Comparison of ENCODE assay signal across 12 cellular contexts in genomic region chr21:46078322-46078981, GRCh38. TPM values are rescaled to one million over a fixed set of nuclear protein-coding genes. Genes with fewer than 3 reads are reported as not detected.
A peak's percentile ranks its signal among the peaks of the same experiment; 100 is the strongest.
DNase-seq lines count a peak whose midpoint lies in the region; ATAC-seq and TF ChIP-seq lines count a peak whose summit lies in the region.
"Had no signal": no experiment of that assay in that cellular context is flagged by ENCODE, and none has a peak within 500 bp of the region (broad histone marks: within the 10 kb centered on the region; RNA-seq: fewer than 3 reads in every experiment).

No MANE protein-coding gene starts in this region.

- H2BK120ac ChIP-seq in trophoblast cell (ENCODE audit: insufficient read depth, low read length, poor library complexity) = no peak overlapping the region

- no peak overlapping the region for H3K4me3 Mint-ChIP-seq in stimulated activated naive B cell treated with anti-CD40 and anti-IgM and Interleukin-4, amounts not matched to agents 10 μg/mL and 1 μg/mL and 100 μg/mL, for 72 hours
- H3K4me3 Mint-ChIP-seq in stimulated activated memory B cell treated with anti-CD40 and anti-IgM and Interleukin-4, amounts not matched to agents 10 μg/mL and 1 μg/mL and 100 μg/mL, for 72 hours = no peak overlapping the region
- H3K4me3 Mint-ChIP-seq: CD4-positive, alpha-beta memory T cell had no signal

- H3K27me3 ChIP-seq in BLaER1 (no peaks in the 10 kb centered on the region), fibroblast of lung (ENCODE audit: control insufficient read depth, insufficient read depth, low read length) (no peaks in the 10 kb centered on the region), trophoblast cell (ENCODE audit: insufficient read depth, low read length) (no peaks in the 10 kb centered on the region)
- H3K27me3 ChIP-seq: pancreas had no signal

- no peak overlapping the region for H2BK12ac ChIP-seq in trophoblast cell (ENCODE audit: low read length)

- H3K4ac ChIP-seq in trophoblast cell (ENCODE audit: low read depth, low read length) = no peak overlapping the region

- H3K79me2 ChIP-seq in fibroblast of lung (ENCODE audit: control insufficient read depth, insufficient read depth, low read length) (no peaks in the 10 kb centered on the region), trophoblast cell (ENCODE audit: control insufficient read depth, insufficient read depth, low read length, poor library complexity) (no peaks in the 10 kb centered on the region)

- no peak overlapping the region for H4K12ac ChIP-seq in trophoblast cell (ENCODE audit: low read depth, low read length)

- H3K36me3 Mint-ChIP-seq in stimulated activated naive B cell treated with anti-CD40 and anti-IgM and Interleukin-4, amounts not matched to agents 10 μg/mL and 1 μg/mL and 100 μg/mL, for 72 hours = no peaks in the 10 kb centered on the region
- no peaks in the 10 kb centered on the region for H3K36me3 Mint-ChIP-seq in stimulated activated memory B cell treated with anti-CD40 and anti-IgM and Interleukin-4, amounts not matched to agents 10 μg/mL and 1 μg/mL and 100 μg/mL, for 72 hours
- H3K36me3 Mint-ChIP-seq: CD4-positive, alpha-beta memory T cell had no signal

- no peak overlapping the region for H4K8ac ChIP-seq in trophoblast cell (ENCODE audit: low read depth, low read length)

- no CpG with 5 or more reads among the region's 23 CpGs for WGBS in trophoblast cell (ENCODE audit: extremely low coverage, insufficient coverage, insufficient read length)

- intact Hi-C loops in posterior vena cava (cut with DNase I) = no loop called here

- H3K36me3 ChIP-seq in BLaER1 = no peaks in the 10 kb centered on the region
- H3K36me3 ChIP-seq in HEK293 (ENCODE audit: control insufficient read depth in 2 of 2, insufficient read depth in 1 of 2, low read length in 2 of 2) = no peaks in the 10 kb centered on the region
- H3K36me3 ChIP-seq in fibroblast of lung (ENCODE audit: control insufficient read depth, insufficient read depth, low read length) = no peaks in the 10 kb centered on the region
- no peaks in the 10 kb centered on the region for H3K36me3 ChIP-seq in trophoblast cell (ENCODE audit: control insufficient read depth in 1 of 2, insufficient read depth in 2 of 2, low read length in 2 of 2)
- H3K36me3 ChIP-seq: pancreas had no signal

- H3K4me2 ChIP-seq in BLaER1 (peak overlapping the region; percentile 47), fibroblast of lung (ENCODE audit: extremely low read depth, insufficient read depth, low read length) (no peak overlapping the region), trophoblast cell (ENCODE audit: low read length) (no peak overlapping the region)

- H3K4me3 ChIP-seq in BLaER1 (no peak overlapping the region), HEK293 (ENCODE audit: low read depth, low read length) (no peak overlapping the region), fibroblast of lung (replicated peaks in 1 of 4; ENCODE audit: control extremely low read depth in 1 of 4, insufficient read depth in 1 of 4, low read depth in 3 of 4, low read length in 4 of 4) (no peak overlapping the region), trophoblast cell (ENCODE audit: low read depth, low read length) (no peak overlapping the region)
- H3K4me3 ChIP-seq: pancreas had no signal

- H3K27me3 Mint-ChIP-seq in stimulated activated naive B cell treated with anti-CD40 and anti-IgM and Interleukin-4, amounts not matched to agents 10 μg/mL and 1 μg/mL and 100 μg/mL, for 72 hours = peaks cover 9 to 16% of the 10 kb centered on the region in 2 donors
- peaks cover 43% of the 10 kb centered on the region for H3K27me3 Mint-ChIP-seq in stimulated activated memory B cell treated with anti-CD40 and anti-IgM and Interleukin-4, amounts not matched to agents 10 μg/mL and 1 μg/mL and 100 μg/mL, for 72 hours

- POLR2A ChIA-PET in HEK293 (lab: Yijun Ruan, JAX) = no interaction called here

- H3K4me1 ChIP-seq in BLaER1 (peaks cover 41% of the 10 kb centered on the region), HEK293 (ENCODE audit: control insufficient read depth, insufficient read depth, low read length) (no peaks in the 10 kb centered on the region), fibroblast of lung (ENCODE audit: control insufficient read depth, extremely low read depth, insufficient read depth, low read length) (peaks cover 29% of the 10 kb centered on the region), trophoblast cell (ENCODE audit: control insufficient read depth in 1 of 2, insufficient read depth in 2 of 2, low read length in 2 of 2) (peaks cover 2 to 9% of the 10 kb centered on the region in 2 experiments)
- H3K4me1 ChIP-seq: pancreas had no signal

- TF ChIP-seq CTCF in HEK293 (tag by site-specific recombination; IDR thresholded peaks at IDR 0.05) (no peak), fibroblast of lung (conservative IDR thresholded peaks at IDR 0.05 in 1 of 2, IDR thresholded peaks at IDR 0.05 in 1 of 2; ENCODE audit: low read depth in 1 of 2, low read length in 2 of 2) (no peak)

- H2AFZ ChIP-seq in fibroblast of lung (ENCODE audit: low read length) = no peak overlapping the region
- no peak overlapping the region for H2AFZ ChIP-seq in trophoblast cell (ENCODE audit: insufficient read depth, low read length, poor library complexity)

- no peak overlapping the region for H3K23ac ChIP-seq in trophoblast cell (ENCODE audit: low read length)

- no peak overlapping the region for H3K27ac Mint-ChIP-seq in stimulated activated naive B cell treated with anti-CD40 and anti-IgM and Interleukin-4, amounts not matched to agents 10 μg/mL and 1 μg/mL and 100 μg/mL, for 72 hours
- H3K27ac Mint-ChIP-seq in stimulated activated memory B cell treated with anti-CD40 and anti-IgM and Interleukin-4, amounts not matched to agents 10 μg/mL and 1 μg/mL and 100 μg/mL, for 72 hours = no peak overlapping the region
- H3K27ac Mint-ChIP-seq: CD4-positive, alpha-beta memory T cell had no signal

- no peak overlapping the region for H2AK5ac ChIP-seq in trophoblast cell (ENCODE audit: low read length)

- DNase-seq in fibroblast of lung (ENCODE audit: low read depth in 2 of 2) (peak in 1 of 2 donors; percentile 76), posterior vena cava (ENCODE audit: low spot score) (peak; percentile 83), GDM1 (lab: John Stamatoyannopoulos, UW) (no peak), trophoblast cell (no peak)
- DNase-seq in stimulated activated naive B cell treated with anti-CD40 and anti-IgM and Interleukin-4, amounts not matched to agents 10 μg/mL and 1 μg/mL and 100 μg/mL, for 72 hours = no peak
- DNase-seq: CD4-positive, alpha-beta memory T cell; NCI-H2227 treated with DMSO at 0.1 percent for 48 hours had no signal

- CTCF ChIA-PET in HEK293 (lab: Yijun Ruan, JAX) = no interaction called here

- H4K91ac ChIP-seq in trophoblast cell (ENCODE audit: low read depth, low read length) = no peak overlapping the region

- no peak overlapping the region for H3K14ac ChIP-seq in trophoblast cell (ENCODE audit: low read length)

- no peak for ATAC-seq in stimulated activated naive B cell treated with anti-CD40 and anti-IgM and Interleukin-4, amounts not matched to agents 10 μg/mL and 1 μg/mL and 100 μg/mL, for 72 hours (replicated peaks)
- ATAC-seq in stimulated activated memory B cell treated with anti-CD40 and anti-IgM and Interleukin-4, amounts not matched to agents 10 μg/mL and 1 μg/mL and 100 μg/mL, for 72 hours = no peak
- ATAC-seq: left colon had no signal

- H2BK5ac ChIP-seq in trophoblast cell (ENCODE audit: low read depth, low read length, poor library complexity) = no peak overlapping the region

- H4K20me1 ChIP-seq in BLaER1 (no peaks in the 10 kb centered on the region), fibroblast of lung (ENCODE audit: control insufficient read depth, extremely low read depth, insufficient read depth, low read length) (no peaks in the 10 kb centered on the region)

- no peaks in the 10 kb centered on the region for H3K9me3 Mint-ChIP-seq in stimulated activated naive B cell treated with anti-CD40 and anti-IgM and Interleukin-4, amounts not matched to agents 10 μg/mL and 1 μg/mL and 100 μg/mL, for 72 hours
- H3K9me3 Mint-ChIP-seq in stimulated activated memory B cell treated with anti-CD40 and anti-IgM and Interleukin-4, amounts not matched to agents 10 μg/mL and 1 μg/mL and 100 μg/mL, for 72 hours = no peaks in the 10 kb centered on the region

- H3K9ac ChIP-seq in BLaER1 = no peak overlapping the region
- peak overlapping the region; percentile 68 for H3K9ac ChIP-seq in fibroblast of lung (ENCODE audit: insufficient read depth, low read length)
- no peak overlapping the region for H3K9ac ChIP-seq in trophoblast cell (ENCODE audit: low read length)

- no peak overlapping the region for H3K18ac ChIP-seq in trophoblast cell (ENCODE audit: low read length)

- no peaks in the 10 kb centered on the region for H3K4me1 Mint-ChIP-seq in stimulated activated naive B cell treated with anti-CD40 and anti-IgM and Interleukin-4, amounts not matched to agents 10 μg/mL and 1 μg/mL and 100 μg/mL, for 72 hours
- no peaks in the 10 kb centered on the region for H3K4me1 Mint-ChIP-seq in stimulated activated memory B cell treated with anti-CD40 and anti-IgM and Interleukin-4, amounts not matched to agents 10 μg/mL and 1 μg/mL and 100 μg/mL, for 72 hours
- H3K4me1 Mint-ChIP-seq: CD4-positive, alpha-beta memory T cell had no signal

- H3K9me3 ChIP-seq in BLaER1 = no peaks in the 10 kb centered on the region
- no peaks in the 10 kb centered on the region for H3K9me3 ChIP-seq in HEK293 (ENCODE audit: control insufficient read depth, insufficient read depth, low read depth, low read length)
- H3K9me3 ChIP-seq in fibroblast of lung (ENCODE audit: control insufficient read depth, insufficient read depth, low read depth, low read length) = no peaks in the 10 kb centered on the region
- peaks cover 8% of the 10 kb centered on the region for H3K9me3 ChIP-seq in trophoblast cell (ENCODE audit: insufficient read depth, low read depth, low read length)
- H3K9me3 ChIP-seq: pancreas had no signal

- H3K27ac ChIP-seq in BLaER1 = no peak overlapping the region
- H3K27ac ChIP-seq in HEK293 (ENCODE audit: extremely low read depth, low read depth, low read length) = no peak overlapping the region
- H3K27ac ChIP-seq in fibroblast of lung (ENCODE audit: insufficient read depth, low read length) = peak overlapping the region; percentile 79
- no peak overlapping the region for H3K27ac ChIP-seq in trophoblast cell (ENCODE audit: low read depth, low read length)
- H3K27ac ChIP-seq: pancreas had no signal

- H3K79me1 ChIP-seq in trophoblast cell (ENCODE audit: low read length) = no peaks in the 10 kb centered on the region

TF ChIP-seq in HEK293, 187 proteins besides CTCF, POLR2A, EP300 and RAD21 (continues in another document):
- peak; percentile 95 for TF ChIP-seq ZBTB17 (tag by site-specific recombination; IDR thresholded peaks at IDR 0.05)

RNA-seq across cellular contexts. Expression of gene COL6A2, which starts 19.5 kb away (rescaled TPM):
- 782 and 928 TPM in 2 replicates for total RNA-seq in fibroblast of lung
- polyA plus RNA-seq in fibroblast of lung = 346 and 702 TPM in 2 replicates
- polyA plus RNA-seq in fibroblast of lung (2012) = 857 and 2,080 TPM in 2 replicates
- polyA minus RNA-seq in fibroblast of lung (ENCODE audit: low replicate concordance) = 367 and 1,367 TPM in 2 replicates
- 1,000 to 10,000 TPM; 1,504 to 1,642 TPM for total RNA-seq in posterior vena cava
- 53.6 and 55.1 TPM in 2 replicates for polyA plus RNA-seq in trophoblast cell (2013)
